1 cellular context compared by ENCODE assay signal in genomic region chr6:33744001-33744848, GRCh38.
A peak's percentile ranks its signal among the peaks of the same experiment; 100 is the strongest.
TF ChIP-seq lines count a peak whose summit lies in the region.

No MANE protein-coding gene starts in this region.

TF ChIP-seq in HEK293, 187 proteins besides CTCF, POLR2A, EP300 and RAD21 (continued from another document and continues in another):
- TF ChIP-seq ZNF580 (tag by site-specific recombination; IDR thresholded peaks at IDR 0.05) = no peak
- no peak for TF ChIP-seq ZBTB49 (tag by site-specific recombination; IDR thresholded peaks at IDR 0.05; ENCODE audit: low read depth)
- TF ChIP-seq ZSCAN30 (tag by site-specific recombination; IDR thresholded peaks at IDR 0.05) = peak; percentile 63; the same call in 1 of the 2 replicates
- TF ChIP-seq ZSCAN18 (tag by site-specific recombination; IDR thresholded peaks at IDR 0.05) = peak; percentile 55; the same call in 1 of the 2 replicates
- no peak for TF ChIP-seq ZNF830 (tag by site-specific recombination; IDR thresholded peaks at IDR 0.05; ENCODE audit: low read depth)
- no peak for TF ChIP-seq ZNF501 (tag by site-specific recombination; IDR thresholded peaks at IDR 0.05)
- no peak for TF ChIP-seq RBAK (tag by site-specific recombination; IDR thresholded peaks at IDR 0.05)
- TF ChIP-seq ZSCAN23 (tag by site-specific recombination; IDR thresholded peaks at IDR 0.05) = no peak
- TF ChIP-seq ZNF48 (tag by site-specific recombination; IDR thresholded peaks at IDR 0.05) = no peak
- no peak for TF ChIP-seq ZNF664 (tag by site-specific recombination; IDR thresholded peaks at IDR 0.05)
- no peak for TF ChIP-seq ZNF362 (tag by site-specific recombination; IDR thresholded peaks at IDR 0.05)
- TF ChIP-seq ZNF433 (tag by site-specific recombination; IDR thresholded peaks at IDR 0.05; ENCODE audit: low read depth) = no peak
- peak; percentile 20 for TF ChIP-seq SP7 (tag by site-specific recombination; IDR thresholded peaks at IDR 0.05)
- no peak for TF ChIP-seq ZNF155 (tag by site-specific recombination; IDR thresholded peaks at IDR 0.05)
- TF ChIP-seq ZNF473 (tag by site-specific recombination; IDR thresholded peaks at IDR 0.05) = no peak
- TF ChIP-seq ZNF658 (tag by site-specific recombination; IDR thresholded peaks at IDR 0.05) = no peak
- TF ChIP-seq ZNF561 (tag by site-specific recombination; IDR thresholded peaks at IDR 0.05; ENCODE audit: borderline replicate concordance) = no peak
- no peak for TF ChIP-seq GFI1B (tag by site-specific recombination; IDR thresholded peaks at IDR 0.05)
- no peak for TF ChIP-seq ZNF146 (tag by site-specific recombination; IDR thresholded peaks at IDR 0.05)
- TF ChIP-seq INSM2 (tag by site-specific recombination; IDR thresholded peaks at IDR 0.05) = no peak
- TF ChIP-seq YY1 (tag by site-specific recombination; IDR thresholded peaks at IDR 0.05) = no peak
- TF ChIP-seq ZXDB (tag by site-specific recombination; IDR thresholded peaks at IDR 0.05) = no peak
- TF ChIP-seq ZBTB6 (tag by site-specific recombination; IDR thresholded peaks at IDR 0.05) = no peak
- TF ChIP-seq ZNF518A (tag by site-specific recombination; conservative IDR thresholded peaks at IDR 0.05; ENCODE audit: low read depth) = no peak; the same call in 1 of the 2 replicates
- TF ChIP-seq ZNF133 (tag by site-specific recombination; IDR thresholded peaks at IDR 0.05) = no peak
- no peak; the same call in 1 of the 2 replicates for TF ChIP-seq ZNF138 (tag by site-specific recombination; IDR thresholded peaks at IDR 0.05; ENCODE audit: borderline replicate concordance)
- peak; percentile 93 for TF ChIP-seq PRDM10 (tag by site-specific recombination; IDR thresholded peaks at IDR 0.05)
- TF ChIP-seq ZNF521 (tag by site-specific recombination; IDR thresholded peaks at IDR 0.05) = no peak
- TF ChIP-seq HOXC10 (CRISPR knock-in tag; IDR thresholded peaks at IDR 0.05) = no peak
- no peak for TF ChIP-seq TSHZ1 (tag by site-specific recombination; IDR thresholded peaks at IDR 0.05; ENCODE audit: borderline replicate concordance)
